In genomic region chr15:69012761-69013364, GRCh38 we compare ENCODE assay signal across 1 cellular context.
TF ChIP-seq lines count a peak whose summit lies in the region.

No MANE protein-coding gene starts in this region.

TF ChIP-seq in SK-N-SH, 30 proteins besides CTCF, POLR2A, EP300 and RAD21 (continued from another document):
- no peak for TF ChIP-seq YY1 (IDR thresholded peaks at IDR 0.05; ENCODE audit: low read depth)
